In genomic region chr14:69812725-69813124, GRCh38 we compare ENCODE assay signal across 12 cellular contexts. TPM values are rescaled to one million over a fixed set of nuclear protein-coding genes. Genes with fewer than 3 reads are reported as not detected.
A peak's percentile ranks its signal among the peaks of the same experiment; 100 is the strongest.
DNase-seq lines count a peak whose midpoint lies in the region; ATAC-seq, FAIRE-seq and TF ChIP-seq lines count a peak whose summit lies in the region.
"Had no signal": no experiment of that assay in that cellular context is flagged by ENCODE, and none has a peak within 500 bp of the region (broad histone marks: within the 10 kb centered on the region; RNA-seq: fewer than 3 reads in every experiment).

No MANE protein-coding gene starts in this region.

- no peaks in the 10 kb centered on the region for H3K36me3 ChIP-seq in small intestine (ENCODE audit: control insufficient read depth in 2 of 2, insufficient read depth in 2 of 2, low read length in 2 of 2)

- ATAC-seq in GM21423 (IDR thresholded peaks at IDR 0.05; ENCODE audit: unreplicated experiment) = no peak

- no peak for TF ChIP-seq POLR2A in NB4 (IDR thresholded peaks at IDR 0.05; ENCODE audit: extremely low read depth, insufficient read length)

- no peaks in the 10 kb centered on the region for H3K4me1 ChIP-seq in small intestine (ENCODE audit: control insufficient read depth in 2 of 2, insufficient read depth in 1 of 2, low read depth in 1 of 2, low read length in 1 of 2)

- FAIRE-seq in small intestine (lab: Jason Lieb, UNC) = no peak

- no peaks in the 10 kb centered on the region for H3K9me3 ChIP-seq in small intestine (ENCODE audit: control insufficient read depth, low read depth)

- H3K27ac ChIP-seq in small intestine (ENCODE audit: low read depth in 1 of 2, low read length in 1 of 2) = no peak overlapping the region

- peak; percentile 60 for DNase-seq in NCI-H82 (lab: John Stamatoyannopoulos, UW)
- no peak for DNase-seq in NCI-H82 treated with DMSO at 0.1 percent for 48 hours (lab: John Stamatoyannopoulos, UW; ENCODE audit: unreplicated experiment)
- peak; percentile 43 for DNase-seq in NB4 (ENCODE audit: low read depth)
- peak; percentile 31 for DNase-seq in SW480 (ENCODE audit: low spot score)
- peak; percentile 71 for DNase-seq in small intestine
- DNase-seq in activated CD4-positive, alpha-beta T cell treated with anti-CD3 and anti-CD28 coated beads, Interleukin-2, amount 50 U/mL, for 48 hours = no peak
- DNase-seq in 8988T = no peak
- DNase-seq: activated naive CD4-positive, alpha-beta T cell treated with anti-CD3 and anti-CD28 coated beads, Interleukin-2, amount 10 ng/mL, durations not matched to agents 7 days and 5 days; NCI-H1105 treated with DMSO at 0.1 percent for 48 hours; NCI-H774 had no signal

- 35 to 80% (median 47%) methylated on average over 9 of the region's 9 CpGs for WGBS in small intestine, 3 donors

- peak; percentile 10 for TF ChIP-seq CTCF in NB4 (IDR thresholded peaks at IDR 0.05; ENCODE audit: low read depth, low read length)

- H3K4me3 ChIP-seq in NB4 (ENCODE audit: low read depth, low read length) (no peak overlapping the region), small intestine (ENCODE audit: low read depth in 1 of 2, low read length in 2 of 2) (no peak overlapping the region)

- no peaks in the 10 kb centered on the region for H3K27me3 ChIP-seq in small intestine (ENCODE audit: control insufficient read depth in 2 of 2, insufficient read depth in 2 of 2, low read length in 2 of 2)

RNA-seq across cellular contexts. Expression of gene SLC10A1, which starts 15.7 kb away (rescaled TPM):
- under 1 TPM in 1 of 3 donors, not detected in 2; 0.04 TPM for polyA plus RNA-seq in small intestine
- polyA plus RNA-seq: AG04450 had no signal

RNA-seq across cellular contexts. Expression of gene SRSF5, which starts 45.8 kb away (rescaled TPM):
- polyA plus RNA-seq in small intestine = 100 to 1,000 TPM; 216 to 250 (median 249) TPM

Comparison
In these comparisons a context has a peak if more than half of its experiments do, and no peak if none do; other contexts are left out.
1. DNase-seq: peak in NCI-H82 (single experiment), NB4 (single experiment), SW480 (single experiment) and small intestine (single experiment); none in NCI-H82 treated with DMSO at 0.1 percent for 48 hours (single experiment), activated CD4-positive, alpha-beta T cell treated with anti-CD3 and anti-CD28 coated beads, Interleukin-2, amount 50 U/mL, for 48 hours (0 of 2) and 8988T (single experiment).